Comparison of ENCODE assay signal across 1 cellular context in genomic region chr5:137747848-137748247, GRCh38.
TF ChIP-seq lines count a peak whose summit lies in the region.

No MANE protein-coding gene starts in this region.

TF ChIP-seq in IMR-90, 13 proteins besides CTCF, POLR2A, EP300 and RAD21:
- TF ChIP-seq MAZ (IDR thresholded peaks at IDR 0.05; ENCODE audit: borderline replicate concordance, low read depth, low read length) = no peak
- TF ChIP-seq MAFK (IDR thresholded peaks at IDR 0.05; ENCODE audit: low read depth, low read length) = no peak
- no peak for TF ChIP-seq RFX5 (IDR thresholded peaks at IDR 0.05; ENCODE audit: low read depth, low read length)
- TF ChIP-seq CEBPB (IDR thresholded peaks at IDR 0.05; ENCODE audit: low read depth, low read length) = 0 out of 2 replicates have a peak, but pooled peaks have one; percentile 10
- no peak for TF ChIP-seq FOS (IDR thresholded peaks at IDR 0.05; ENCODE audit: low read depth, low read length)
